In genomic region chr13:74987124-74987690, GRCh38 we compare ENCODE assay signal across 21 cellular contexts.
DNase-seq lines count a peak whose midpoint lies in the region; ATAC-seq, FAIRE-seq and TF ChIP-seq lines count a peak whose summit lies in the region.
"Had no signal": no experiment of that assay in that cellular context is flagged by ENCODE, and none has a peak within 500 bp of the region (broad histone marks: within the 10 kb centered on the region; RNA-seq: fewer than 3 reads in every experiment).

No MANE protein-coding gene starts in this region.

- POLR2A ChIA-PET in A549 (lab: Yijun Ruan, JAX): no interaction called here

- H3K4me3 ChIP-seq in A549: no peak overlapping the region

- peak; percentile 24 for DNase-seq in DMS 273 (lab: John Stamatoyannopoulos, UW; ENCODE audit: unreplicated experiment)
- no peak for DNase-seq in DMS 273 treated with DMSO at 0.1 percent for 48 hours (lab: John Stamatoyannopoulos, UW)
- DNase-seq in A549 (ENCODE audit: low read depth in 1 of 2, low spot score in 1 of 2): no peak
- DNase-seq in NCI-H2171 treated with DMSO at 0.1 percent for 48 hours (lab: John Stamatoyannopoulos, UW): peak; percentile 89
- peak; percentile 16 for DNase-seq in dermis blood vessel endothelial cell
- no peak for DNase-seq in ureter (ENCODE audit: low spot score)
- DNase-seq: BE2C; Calu3; CD4-positive, alpha-beta memory T cell; GF-D8; MV-4-11; NCI-H146; NCI-H2107; NCI-H446 treated with DMSO at 0.1 percent for 48 hours; OCI-M1 had no signal

- no peak overlapping the region for H3K27ac ChIP-seq in A549
- H3K27ac ChIP-seq: 22Rv1, RWPE1 had no signal

- TF ChIP-seq RAD21 in A549 (conservative IDR thresholded peaks at IDR 0.05 in 1 of 2, IDR thresholded peaks at IDR 0.05 in 1 of 2): no peak

- no peak overlapping the region for H3K4me2 ChIP-seq in A549

- no peak for ATAC-seq in A549
- ATAC-seq in HG02840 (IDR thresholded peaks at IDR 0.05; ENCODE audit: low FRiP score, unreplicated experiment): no peak
- ATAC-seq in GM21423 (IDR thresholded peaks at IDR 0.05; ENCODE audit: unreplicated experiment): no peak

- FAIRE-seq in A549 (lab: Jason Lieb, UNC): no peak
- FAIRE-seq: GM12891, H1 had no signal

- CTCF ChIA-PET in A549 (lab: Yijun Ruan, JAX): no interaction called here

- no peaks in the 10 kb centered on the region for H3K4me1 ChIP-seq in A549
- H3K4me1 ChIP-seq: BE2C had no signal

- H3K9me3 ChIP-seq in A549: no peaks in the 10 kb centered on the region
- H3K9me3 ChIP-seq: BE2C had no signal

- TF ChIP-seq POLR2A in A549 (IDR thresholded peaks at IDR 0.05; ENCODE audit: low read length): no peak

- no peak for TF ChIP-seq CTCF in A549 (IDR thresholded peaks at IDR 0.05)

- TF ChIP-seq EP300 in A549 (IDR thresholded peaks at IDR 0.05): no peak

TF ChIP-seq in A549, 52 proteins besides CTCF, POLR2A, EP300 and RAD21:
- peak; percentile 59 for TF ChIP-seq MAFK (IDR thresholded peaks at IDR 0.05; ENCODE audit: partially characterized antibody)
- TF ChIP-seq HOXB13 (CRISPR knock-in tag; IDR thresholded peaks at IDR 0.05; ENCODE audit: low read depth): no peak
- no peak for TF ChIP-seq FOSB (CRISPR knock-in tag; IDR thresholded peaks at IDR 0.05)
- no peak for TF ChIP-seq CBX8 (IDR thresholded peaks at IDR 0.05)
- TF ChIP-seq ZC3H11A (IDR thresholded peaks at IDR 0.05): no peak

Comparison
In these comparisons a context has a peak if more than half of its experiments do, and no peak if none do; other contexts are left out.
1. DNase-seq: peak in DMS 273 (single experiment), NCI-H2171 treated with DMSO at 0.1 percent for 48 hours (single experiment) and dermis blood vessel endothelial cell (single experiment); none in DMS 273 treated with DMSO at 0.1 percent for 48 hours (single experiment), A549 (0 of 2) and ureter (single experiment).